Comparison of ENCODE assay signal across 30 cellular contexts in the genomic region with DNA sequence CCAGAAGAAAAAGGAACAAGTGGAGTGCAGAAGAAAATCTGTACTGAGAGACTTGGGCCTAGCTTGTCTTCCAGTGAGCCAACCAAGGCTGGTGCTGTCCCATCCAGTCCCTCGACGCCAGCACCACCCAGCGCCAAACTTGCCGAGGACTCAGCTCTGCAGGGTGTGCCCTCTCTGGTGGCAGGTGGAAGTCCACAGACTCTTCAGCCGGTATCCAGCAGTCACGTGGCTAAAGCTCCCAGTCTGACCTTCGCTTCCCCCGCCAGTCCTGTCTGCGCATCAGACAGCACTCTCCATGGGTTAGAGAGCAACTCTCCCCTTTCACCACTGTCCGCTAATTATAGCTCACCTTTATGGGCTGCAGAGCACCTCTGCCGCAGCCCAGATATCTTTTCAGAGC. TPM values are rescaled to one million over a fixed set of nuclear protein-coding genes. Genes with fewer than 3 reads are reported as not detected.
DNase-seq lines count a peak whose midpoint lies in the region; ATAC-seq and TF ChIP-seq lines count a peak whose summit lies in the region.
"Had no signal": no experiment of that assay in that cellular context is flagged by ENCODE, and none has a peak within 500 bp of the region (broad histone marks: within the 10 kb centered on the region; RNA-seq: fewer than 3 reads in every experiment).

No MANE protein-coding gene starts in this region.

- 54 to 63% methylated on average over 11 of the region's 11 CpGs for WGBS in heart right ventricle, 2 donors
- whole genome bisulfite sequencing in psoas muscle, 3 donors: 54 to 83% (median 69%) methylated on average over 11 of the region's 11 CpGs
- 95% methylated on average over 11 of the region's 11 CpGs for WGBS in esophagus muscularis mucosa

- no peaks in the 10 kb centered on the region for H3K9me2 ChIP-seq in GM23338 (ENCODE audit: insufficient read depth)
- H3K9me2 ChIP-seq in PC-9 (ENCODE audit: insufficient read depth): no peaks in the 10 kb centered on the region

- H3K9ac ChIP-seq in colonic mucosa (ENCODE audit: low read depth in 2 of 2, low read length in 2 of 2): no peak overlapping the region
- H3K9ac ChIP-seq: neural progenitor cell had no signal

- H3F3A ChIP-seq in GM23338 (replicated peaks; ENCODE audit: low read depth): peaks cover 11% of the 10 kb centered on the region; the same call in 1 of the 2 replicates
- 0 out of 2 replicates have a peak, but pooled peaks cover 5% of the 10 kb centered on the region for H3F3A ChIP-seq in PC-9 (ENCODE audit: insufficient read depth, low read depth)

- peak overlapping the region; percentile 89 for H3K27ac Mint-ChIP-seq in GM23338
- H3K27ac Mint-ChIP-seq: activated CD4-positive, alpha-beta memory T cell treated with anti-CD3 and anti-CD28 coated beads, Interleukin-2, amount 10 ng/mL, durations not matched to agents 7 days and 5 days; CD8-positive, alpha-beta memory T cell; IgD-negative memory B cell; memory B cell; neural progenitor cell; T-cell had no signal

- no peaks in the 10 kb centered on the region for H3K27me3 ChIP-seq in GM23338 (ENCODE audit: insufficient read depth)
- no peaks in the 10 kb centered on the region for H3K27me3 ChIP-seq in colonic mucosa
- no peaks in the 10 kb centered on the region for H3K27me3 ChIP-seq in heart right ventricle
- H3K27me3 ChIP-seq in psoas muscle (ENCODE audit: insufficient read depth in 3 of 3, low read length in 2 of 3): no peaks in the 10 kb centered on the region
- no peaks in the 10 kb centered on the region for H3K27me3 ChIP-seq in PC-9 (ENCODE audit: insufficient read depth, low read depth)
- H3K27me3 ChIP-seq in esophagus muscularis mucosa: no peaks in the 10 kb centered on the region
- H3K27me3 ChIP-seq: BE2C, brain microvascular endothelial cell, neural progenitor cell, Peyer's patch, tibial nerve had no signal

- H3K9me3 ChIP-seq in colonic mucosa: no peaks in the 10 kb centered on the region
- H3K9me3 ChIP-seq in heart right ventricle: no peaks in the 10 kb centered on the region
- H3K9me3 ChIP-seq in psoas muscle: no peaks in the 10 kb centered on the region
- H3K9me3 ChIP-seq in PC-9 (ENCODE audit: insufficient read depth, low read depth): no peaks in the 10 kb centered on the region
- no peaks in the 10 kb centered on the region for H3K9me3 ChIP-seq in esophagus muscularis mucosa
- H3K9me3 ChIP-seq: Peyer's patch, tibial nerve had no signal

- H3K4me3 Mint-ChIP-seq in GM23338: no peak overlapping the region; the same call in 2 of the 3 replicates
- H3K4me3 Mint-ChIP-seq: activated CD4-positive, alpha-beta memory T cell treated with anti-CD3 and anti-CD28 coated beads, Interleukin-2, amount 10 ng/mL, durations not matched to agents 7 days and 5 days; CD8-positive, alpha-beta memory T cell; IgD-negative memory B cell; memory B cell; stimulated activated naive CD8-positive, alpha-beta T cell treated with anti-CD3 and anti-CD28 coated beads, Interleukin-15, amount 100 ng/mL, for 72 hours; T-cell had no signal

- no peaks in the 10 kb centered on the region for H3K9me3 Mint-ChIP-seq in GM23338
- H3K9me3 Mint-ChIP-seq: activated CD4-positive, alpha-beta memory T cell treated with anti-CD3 and anti-CD28 coated beads, Interleukin-2, amount 10 ng/mL, durations not matched to agents 7 days and 5 days; CD8-positive, alpha-beta memory T cell; IgD-negative memory B cell; memory B cell; neural progenitor cell; stimulated activated naive CD8-positive, alpha-beta T cell treated with anti-CD3 and anti-CD28 coated beads, Interleukin-15, amount 100 ng/mL, for 72 hours; T-cell had no signal

- H3K79me2 ChIP-seq in GM23338 (replicated peaks; ENCODE audit: insufficient read depth) (peaks cover 6% of the 10 kb centered on the region; the same call in 1 of the 2 replicates), PC-9 (ENCODE audit: low read depth) (no peaks in the 10 kb centered on the region)

- no peak for TF ChIP-seq POLR2A in esophagus muscularis mucosa (IDR thresholded peaks at IDR 0.05; ENCODE audit: low read depth)

- H3K36me3 Mint-ChIP-seq in GM23338 (ENCODE audit: low read depth): peaks cover 41% of the 10 kb centered on the region

- H4K20me1 ChIP-seq in GM23338 (replicated peaks; ENCODE audit: insufficient read depth) (no peaks in the 10 kb centered on the region), PC-9 (ENCODE audit: insufficient read depth) (no peaks in the 10 kb centered on the region)

- H3K4me1 Mint-ChIP-seq in GM23338: peaks cover 45% of the 10 kb centered on the region
- H3K4me1 Mint-ChIP-seq: activated CD4-positive, alpha-beta memory T cell treated with anti-CD3 and anti-CD28 coated beads, Interleukin-2, amount 10 ng/mL, durations not matched to agents 7 days and 5 days; CD8-positive, alpha-beta memory T cell; stimulated activated naive CD8-positive, alpha-beta T cell treated with anti-CD3 and anti-CD28 coated beads, Interleukin-15, amount 100 ng/mL, for 72 hours had no signal

- POLR2A ChIA-PET in PC-9 (lab: Charles Lee; ENCODE audit: unreplicated experiment): interaction anchor here (0.5 kb wide), 2 partner anchors 11 to 21 kb away, joined by 4 to 6 read pairs; no protein-coding TSS in a partner anchor

- H3K4me3 ChIP-seq in GM23338: no peak overlapping the region
- H3K4me3 ChIP-seq in colonic mucosa: no peak overlapping the region
- no peak overlapping the region for H3K4me3 ChIP-seq in heart right ventricle
- no peak overlapping the region for H3K4me3 ChIP-seq in psoas muscle
- no peak overlapping the region for H3K4me3 ChIP-seq in PC-9
- H3K4me3 ChIP-seq in esophagus muscularis mucosa: no peak overlapping the region
- H3K4me3 ChIP-seq: neural progenitor cell, Peyer's patch, tibial nerve had no signal

- DNase-seq in GM23338 (ENCODE audit: low spot score) (no peak), colonic mucosa (peak; percentile 24), heart right ventricle (peak; percentile 61 to 70), psoas muscle (peak; percentile 24 to 63), NCI-H1417 treated with DMSO at 0.1 percent for 48 hours (lab: John Stamatoyannopoulos, UW) (no peak), PC-9 (no peak), esophagus muscularis mucosa (ENCODE audit: extremely low spot score) (no peak)
- no peak for DNase-seq in effector CD4-positive, alpha-beta T cell
- DNase-seq: activated CD4-positive, alpha-beta memory T cell treated with anti-CD3 and anti-CD28 coated beads, Interleukin-2, amount 10 ng/mL, durations not matched to agents 7 days and 5 days; activated CD8-positive, alpha-beta memory T cell treated with anti-CD3 and anti-CD28 coated beads, Interleukin-2, amount 50 U/mL, for 48 hours; activated naive CD4-positive, alpha-beta T cell treated with anti-CD3 and anti-CD28 coated beads, Interleukin-2, amount 50 U/mL, for 16 hours; amniotic stem cell; BE2C; brain microvascular endothelial cell; CD8-positive, alpha-beta memory T cell; cortex of kidney; DMS 273 treated with DMSO at 0.1 percent for 48 hours; HCEC 1CT; NCI-H1092; NCI-H187 treated with DMSO at 0.1 percent for 48 hours; NCI-H526 treated with DMSO at 0.1 percent for 48 hours; stimulated activated naive CD8-positive, alpha-beta T cell treated with anti-CD3 and anti-CD28 coated beads, Interleukin-15, amount 100 ng/mL, for 72 hours; T-cell had no signal

- TF ChIP-seq CTCF in GM23338 (conservative IDR thresholded peaks at IDR 0.05; ENCODE audit: low read depth in 2 of 2): no peak; a peak in 1 of 4 replicates
- no peak for TF ChIP-seq CTCF in colonic mucosa (IDR thresholded peaks at IDR 0.05)
- peak in 7 of 9 donors; percentile 19 to 59 (median 38) for TF ChIP-seq CTCF in heart right ventricle (IDR thresholded peaks at IDR 0.05)
- peak; percentile 12 for TF ChIP-seq CTCF in psoas muscle (IDR thresholded peaks at IDR 0.05)
- TF ChIP-seq CTCF in PC-9 (conservative IDR thresholded peaks at IDR 0.05): no peak
- TF ChIP-seq CTCF in esophagus muscularis mucosa (IDR thresholded peaks at IDR 0.05): no peak

- H3K4me1 ChIP-seq in GM23338 (ENCODE audit: insufficient read depth) (peaks cover 31% of the 10 kb centered on the region), colonic mucosa (no peaks in the 10 kb centered on the region), heart right ventricle (peaks cover 6 to 58% (median 26%) of the 10 kb centered on the region in 9 donors), psoas muscle (peaks cover 64% of the 10 kb centered on the region), PC-9 (replicated peaks; ENCODE audit: insufficient read depth) (peaks cover 5% of the 10 kb centered on the region; the same call in 1 of the 2 replicates), esophagus muscularis mucosa (peaks cover 30 to 34% (median 33%) of the 10 kb centered on the region in 4 donors)
- H3K4me1 ChIP-seq: BE2C, Peyer's patch had no signal

- CTCF ChIA-PET in PC-9 (lab: Charles Lee): interaction anchor here (0.9 kb wide), 1 partner anchor 238 kb away, joined by 3 read pairs; no protein-coding TSS in a partner anchor

- H3K27ac ChIP-seq in GM23338 (ENCODE audit: low read depth): no peak overlapping the region
- H3K27ac ChIP-seq in colonic mucosa: no peak overlapping the region
- peak overlapping the region in 8 of 10 donors; percentile 11 to 81 (median 48) for H3K27ac ChIP-seq in heart right ventricle
- H3K27ac ChIP-seq in psoas muscle: peak overlapping the region; percentile 76
- no peak overlapping the region for H3K27ac ChIP-seq in PC-9
- peak overlapping the region in 1 of 4 donors; percentile 29 for H3K27ac ChIP-seq in esophagus muscularis mucosa (replicated peaks in 1 of 4)
- H3K27ac ChIP-seq: brain microvascular endothelial cell, neural progenitor cell had no signal

- ATAC-seq in GM23338 (peak; percentile 10; the same call in 1 of the 3 replicates), heart right ventricle (peak; percentile 79 to 96 (median 92)), psoas muscle (peak; percentile 71 to 90 (median 82))
- ATAC-seq: activated CD4-positive, CD25-positive, alpha-beta regulatory T cell treated with anti-CD3 and anti-CD28 coated beads, Interleukin-2, amount 50 U/mL, for 24 hours; stimulated activated naive CD8-positive, alpha-beta T cell treated with anti-CD3 and anti-CD28 coated beads, Interleukin-15, amount 100 ng/mL, for 72 hours; T-cell had no signal

- intact Hi-C loops in colonic mucosa (cut with DNase I) (no loop called here), heart right ventricle (cut with DNase I) (no loop called here), psoas muscle (cut with DNase I) (no loop called here), PC-9 (cut with micrococcal nuclease; ENCODE audit: unreplicated experiment) (no loop called here), esophagus muscularis mucosa (cut with DNase I) (no loop called here)

- H2AFZ ChIP-seq in GM23338: no peak overlapping the region
- no peak overlapping the region for H2AFZ ChIP-seq in PC-9
- H2AFZ ChIP-seq: neural progenitor cell had no signal

- peaks cover 2% of the 10 kb centered on the region for H3K27me3 Mint-ChIP-seq in GM23338 (ENCODE audit: insufficient read depth, low read depth, poor library complexity)
- H3K27me3 Mint-ChIP-seq: activated CD4-positive, alpha-beta memory T cell treated with anti-CD3 and anti-CD28 coated beads, Interleukin-2, amount 10 ng/mL, durations not matched to agents 7 days and 5 days; CD8-positive, alpha-beta memory T cell; IgD-negative memory B cell; memory B cell; stimulated activated naive CD8-positive, alpha-beta T cell treated with anti-CD3 and anti-CD28 coated beads, Interleukin-15, amount 100 ng/mL, for 72 hours; T-cell had no signal

- no TSS peak for BruUV-seq in PC-9 (replicated peaks; lab: Mats Ljungman, UMichigan)

- H3K4me2 ChIP-seq in GM23338 (no peak overlapping the region), PC-9 (no peak overlapping the region)
- H3K4me2 ChIP-seq: neural progenitor cell had no signal

- peaks cover 19% of the 10 kb centered on the region for H3K36me3 ChIP-seq in GM23338 (ENCODE audit: insufficient read depth)
- H3K36me3 ChIP-seq in colonic mucosa: peaks cover 11% of the 10 kb centered on the region
- H3K36me3 ChIP-seq in heart right ventricle: peaks cover 0 to 98% (median 37%) of the 10 kb centered on the region in 9 donors
- H3K36me3 ChIP-seq in psoas muscle (ENCODE audit: insufficient read depth in 1 of 2, low read depth in 1 of 2): peaks cover 8 to 90% of the 10 kb centered on the region in 2 donors
- H3K36me3 ChIP-seq in PC-9 (ENCODE audit: low read depth): peaks cover 26% of the 10 kb centered on the region
- peaks cover 19 to 90% (median 58%) of the 10 kb centered on the region in 4 donors for H3K36me3 ChIP-seq in esophagus muscularis mucosa
- H3K36me3 ChIP-seq: neural progenitor cell had no signal

- no peak for TF ChIP-seq EP300 in esophagus muscularis mucosa (IDR thresholded peaks at IDR 0.05)

RNA-seq across cellular contexts. Expression of gene CIPC, which starts 15.6 kb away (rescaled TPM):
- 33.7 and 36.9 TPM in 2 replicates for total RNA-seq in GM23338 (2014; rRNA removed; shearing (Covaris generic))
- polyA plus RNA-seq in GM23338 (2016; fragmentation: Nextera tagmentation; extraction: Ambion mirVana) (7.3 and 8.1 TPM in 2 replicates), heart right ventricle (10 to 100 TPM in 1 of 2 donors, 1 to 10 TPM in 1; 9.4 to 11.6 TPM), psoas muscle (100 to 1,000 TPM in 1 of 3 donors, 10 to 100 TPM in 2; 23.1 to 116 (median 54.9) TPM)
- total RNA-seq in colonic mucosa (10 to 100 TPM; 18.2 to 38.4 TPM), heart right ventricle (10 to 100 TPM; 51.4 to 93.8 (median 64.2) TPM), psoas muscle (100 to 1,000 TPM in 3 of 4 donors, 10 to 100 TPM in 1; 83.8 to 133 (median 112) TPM), PC-9 (2021) (54.7 and 66.3 TPM in 2 replicates), esophagus muscularis mucosa (10 to 100 TPM; 37.1 to 63.0 (median 46.5) TPM)

RNA-seq across cellular contexts. Expression of gene ZDHHC22, which starts 27.9 kb away (rescaled TPM):
- total RNA-seq in GM23338 (2014; rRNA removed; shearing (Covaris generic)): 29.3 and 32.1 TPM in 2 replicates
- polyA plus RNA-seq in GM23338 (2016; fragmentation: Nextera tagmentation; extraction: Ambion mirVana) (14.7 and 17.6 TPM in 2 replicates), heart right ventricle (not detected), psoas muscle (under 1 TPM in 2 of 3 donors, not detected in 1; 0.01 to 0.04 TPM)
- total RNA-seq in colonic mucosa (under 1 TPM; 0.07 to 0.42 TPM), heart right ventricle (under 1 TPM in 1 of 10 donors, not detected in 9; 0.09 TPM), psoas muscle (not detected), PC-9 (2021) (not detected in 2 replicates), esophagus muscularis mucosa (under 1 TPM in 1 of 4 donors, not detected in 3; 0.13 TPM)
- total RNA-seq: activated CD4-positive, alpha-beta memory T cell treated with anti-CD3 and anti-CD28 coated beads, Interleukin-2, amount 10 ng/mL, durations not matched to agents 7 days and 5 days; CD8-positive, alpha-beta memory T cell; fibroblast of lung; tibial nerve had no signal
- polyA plus RNA-seq: CD8-positive, alpha-beta memory T cell; fibroblast of lung; IgD-negative memory B cell had no signal

Comparison
In these comparisons a context has a peak if more than half of its experiments do, and no peak if none do; other contexts are left out.
1. ATAC-seq: peak in every context shown above with its lines; median percentile 92 in heart right ventricle; 82 in psoas muscle; 10 in GM23338.
2. DNase-seq: peak in colonic mucosa (single experiment), heart right ventricle (2 of 2) and psoas muscle (2 of 2); none in GM23338 (single experiment), effector CD4-positive, alpha-beta T cell (single experiment), NCI-H1417 treated with DMSO at 0.1 percent for 48 hours (single experiment), PC-9 (0 of 2) and esophagus muscularis mucosa (single experiment).
3. H3K27ac ChIP-seq: peak in heart right ventricle (8 of 10) and psoas muscle (single experiment); none in GM23338 (single experiment), colonic mucosa (single experiment) and PC-9 (single experiment).
4. CTCF ChIP-seq: peak in heart right ventricle (7 of 9) and psoas muscle (single experiment); none in GM23338 (0 of 2), colonic mucosa (single experiment), PC-9 (single experiment) and esophagus muscularis mucosa (0 of 3).
5. RNA of gene ZDHHC22, which starts 27.9 kb away (total RNA-seq): 29.3 to 32.1 TPM in GM23338; 0.07 to 0.42 TPM in colonic mucosa, 0.09 TPM in heart right ventricle, not detected in psoas muscle, not detected in PC-9 and 0.13 TPM in esophagus muscularis mucosa; every median in the first group is over 10 times any median in the second.